Comparison of ENCODE assay signal across 17 cellular contexts in genomic region chr1:6507461-6507911, GRCh38. TPM values are rescaled to one million over a fixed set of nuclear protein-coding genes. Genes with fewer than 3 reads are reported as not detected.
DNase-seq lines count a peak whose midpoint lies in the region; FAIRE-seq and TF ChIP-seq lines count a peak whose summit lies in the region.
"Had no signal": no experiment of that assay in that cellular context is flagged by ENCODE, and none has a peak within 500 bp of the region (broad histone marks: within the 10 kb centered on the region; RNA-seq: fewer than 3 reads in every experiment).

No MANE protein-coding gene starts in this region.

- H3K27me3 ChIP-seq in breast epithelium, result no peaks in the 10 kb centered on the region
- H3K27me3 ChIP-seq in mammary epithelial cell (ENCODE audit: insufficient read depth, low read length), result no peaks in the 10 kb centered on the region

- H3K27me3 Mint-ChIP-seq in Calu3 (ENCODE audit: unreplicated experiment), result peaks cover 22% of the 10 kb centered on the region

- peaks cover 5% of the 10 kb centered on the region for H3K36me3 Mint-ChIP-seq in Calu3 (ENCODE audit: insufficient read depth, unreplicated experiment)
- H3K36me3 Mint-ChIP-seq: CD4-positive, CD25-positive, alpha-beta regulatory T cell had no signal

- H4K20me1 ChIP-seq in mammary epithelial cell (ENCODE audit: insufficient read depth, low read length), result no peaks in the 10 kb centered on the region

- BruUV-seq in mammary epithelial cell (replicated peaks; lab: Mats Ljungman, UMichigan) (no TSS peak), Calu3 (replicated peaks; lab: Mats Ljungman, UMichigan) (no TSS peak)

- TF ChIP-seq POLR2A in breast epithelium (IDR thresholded peaks at IDR 0.05), result no peak
- TF ChIP-seq POLR2A in GM12892 (IDR thresholded peaks at IDR 0.05; ENCODE audit: low read depth, low read length), result no peak

- H3K36me3 ChIP-seq in breast epithelium (no peaks in the 10 kb centered on the region), mammary epithelial cell (ENCODE audit: insufficient read depth, low read length) (no peaks in the 10 kb centered on the region)

- WGBS in mammary epithelial cell (ENCODE audit: low coverage, missing lambda C conversion rate), result 32% methylated on average over 11 of the region's 12 CpGs

- H2AFZ ChIP-seq in mammary epithelial cell (ENCODE audit: low read depth, low read length), result no peak overlapping the region

- no peak for DNase-seq in breast epithelium (ENCODE audit: low spot score in 2 of 2)
- DNase-seq in mammary epithelial cell, result no peak
- peak; percentile 84 for DNase-seq in NCI-H446 treated with DMSO at 0.1 percent for 48 hours (lab: John Stamatoyannopoulos, UW)
- peak; percentile 27 for DNase-seq in fibroblast of gingiva (ENCODE audit: low read depth)
- no peak for DNase-seq in activated CD8-positive, alpha-beta memory T cell treated with anti-CD3 and anti-CD28 coated beads, Interleukin-2, amount 50 U/mL, for 4 hours
- DNase-seq in Calu3, result no peak
- DNase-seq in GM12892 (ENCODE audit: insufficient read length), result no peak
- DNase-seq: CD4-positive, CD25-positive, alpha-beta regulatory T cell; H9; NCI-H1436 treated with DMSO at 0.1 percent for 48 hours; NCI-H2081; NCI-H526; NK-92 treated with Interleukin-12 subunit alpha and Interleukin-12 subunit beta, amount 100 ng/mL, for 24 hours had no signal

- H3K4me3 ChIP-seq in breast epithelium (no peak overlapping the region), mammary epithelial cell (replicated peaks in 1 of 3; ENCODE audit: insufficient read depth in 1 of 3, low read depth in 2 of 3, low read length in 3 of 3) (no peak overlapping the region)

- in situ Hi-C loops in mammary epithelial cell (cut with MboI; ENCODE audit: low sequenced_read_pairs in 2 of 2), result no loop called here

- H3K4me2 ChIP-seq in mammary epithelial cell (ENCODE audit: insufficient read depth, low read depth, low read length), result no peak overlapping the region

- H3K79me2 ChIP-seq in mammary epithelial cell (ENCODE audit: insufficient read depth, low read length), result no peaks in the 10 kb centered on the region

- no peak for FAIRE-seq in GM12892 (lab: Jason Lieb, UNC)
- FAIRE-seq: A204.1, HTR-8/SVneo had no signal

- H3K4me1 ChIP-seq in breast epithelium, result peaks cover 0 to 8% of the 10 kb centered on the region in 2 donors
- no peaks in the 10 kb centered on the region for H3K4me1 ChIP-seq in mammary epithelial cell (ENCODE audit: insufficient read depth, low read length)

- H3K27ac Mint-ChIP-seq in Calu3 (ENCODE audit: unreplicated experiment), result no peak overlapping the region
- H3K27ac Mint-ChIP-seq: CD4-positive, CD25-positive, alpha-beta regulatory T cell had no signal

- dilution Hi-C loops in mammary epithelial cell (cut with HindIII; ENCODE audit: low sequenced_read_pairs), result no loop called here

- CTCF ChIA-PET in mammary epithelial cell (lab: Charles Lee; ENCODE audit: low non-redundant PET) (no interaction called here), Calu3 (lab: Charles Lee) (interaction anchor here (0.5 kb wide), 1 partner anchor 10 kb away, joined by 4 read pairs; no protein-coding TSS in a partner anchor)

- intact Hi-C loops in breast epithelium (cut with DNase I; ENCODE audit: low total_unique reads) (no loop called here), mammary epithelial cell (cut with micrococcal nuclease) (no loop called here), Calu3 (cut with micrococcal nuclease; ENCODE audit: unreplicated experiment) (no loop called here)

- H3K27ac ChIP-seq in breast epithelium (peak overlapping the region; percentile 3 to 48), mammary epithelial cell (ENCODE audit: insufficient read depth, low read depth, low read length) (no peak overlapping the region), temporal lobe (ENCODE audit: low read depth, low read length) (peak overlapping the region; percentile 27)

- H3K4me3 Mint-ChIP-seq in Calu3 (ENCODE audit: low read depth, unreplicated experiment), result no peak overlapping the region
- H3K4me3 Mint-ChIP-seq: CD4-positive, CD25-positive, alpha-beta regulatory T cell; H9 had no signal

- no peak for TF ChIP-seq CTCF in breast epithelium (IDR thresholded peaks at IDR 0.05)
- no peak for TF ChIP-seq CTCF in mammary epithelial cell (conservative IDR thresholded peaks at IDR 0.05 in 1 of 2, IDR thresholded peaks at IDR 0.05 in 1 of 2; ENCODE audit: extremely low read depth in 1 of 2, insufficient read depth in 1 of 2, low read depth in 1 of 2, low read length in 2 of 2)
- TF ChIP-seq CTCF in Calu3 (IDR thresholded peaks at IDR 0.05; ENCODE audit: unreplicated experiment), result no peak

- H3K9me3 ChIP-seq in breast epithelium, result no peaks in the 10 kb centered on the region
- no peaks in the 10 kb centered on the region for H3K9me3 ChIP-seq in mammary epithelial cell (replicated peaks; ENCODE audit: insufficient read depth, low read length)

- no peak overlapping the region for H3K9ac ChIP-seq in mammary epithelial cell (ENCODE audit: insufficient read depth, low read length)

- H3K9me3 Mint-ChIP-seq in Calu3 (ENCODE audit: low read depth, unreplicated experiment), result no peaks in the 10 kb centered on the region
- H3K9me3 Mint-ChIP-seq: CD4-positive, CD25-positive, alpha-beta regulatory T cell; H9 had no signal

- H3K4me1 Mint-ChIP-seq in Calu3 (ENCODE audit: low read depth, unreplicated experiment), result no peaks in the 10 kb centered on the region
- H3K4me1 Mint-ChIP-seq: CD4-positive, CD25-positive, alpha-beta regulatory T cell had no signal

RNA-seq across cellular contexts. Expression of gene PLEKHG5, which starts 16.0 kb away (rescaled TPM):
- total RNA-seq in breast epithelium (10 to 100 TPM in 2 of 3 donors, 1 to 10 TPM in 1; 7.0 to 12.0 (median 11.8) TPM), mammary epithelial cell (10 to 100 TPM; 19.0 to 88.8 TPM), temporal lobe (20.7 TPM), Calu3 (2022) (5.1 and 7.8 TPM in 2 replicates)
- 25.3 TPM for polyA plus RNA-seq in mammary epithelial cell
- 20.3 TPM for polyA minus RNA-seq in mammary epithelial cell
- 0.11 TPM for polyA plus RNA-seq in GM12892 (2012; ENCODE audit: missing spikeins)

RNA-seq across cellular contexts. Expression of gene TNFRSF25, which starts 41.5 kb away (rescaled TPM):
- total RNA-seq in breast epithelium, result 10 to 100 TPM in 2 of 3 donors, 1 to 10 TPM in 1; 3.8 to 13.1 (median 12.4) TPM
- total RNA-seq in mammary epithelial cell, result 10 to 100 TPM in 1 of 2 donors, 1 to 10 TPM in 1; 6.7 to 60.9 TPM
- 21.0 TPM for polyA plus RNA-seq in mammary epithelial cell
- 5.8 TPM for polyA minus RNA-seq in mammary epithelial cell
- total RNA-seq in temporal lobe, result 10.6 TPM
- 6.4 and 10.1 TPM in 2 replicates for total RNA-seq in Calu3 (2022)
- polyA plus RNA-seq in GM12892 (2012; ENCODE audit: missing spikeins), result not detected

RNA-seq across cellular contexts. Expression of gene NOL9, which starts 46.8 kb away (rescaled TPM):
- total RNA-seq in breast epithelium (10 to 100 TPM; 14.7 to 29.6 (median 25.2) TPM), mammary epithelial cell (10 to 100 TPM; 25.5 to 36.4 TPM), temporal lobe (28.3 TPM), Calu3 (2022) (27.2 and 30.4 TPM in 2 replicates)
- polyA plus RNA-seq in mammary epithelial cell, result 16.0 TPM
- polyA minus RNA-seq in mammary epithelial cell, result 39.8 TPM
- polyA plus RNA-seq in GM12892 (2012; ENCODE audit: missing spikeins), result 13.4 TPM

RNA-seq across cellular contexts. Expression of gene TAS1R1, which starts 47.6 kb away (rescaled TPM):
- total RNA-seq in breast epithelium, result under 1 TPM in 1 of 3 donors, not detected in 2; 0.16 TPM
- total RNA-seq in mammary epithelial cell, result under 1 TPM in 1 of 2 donors, not detected in 1; 0.09 TPM
- 0.05 TPM for polyA plus RNA-seq in mammary epithelial cell
- polyA minus RNA-seq in mammary epithelial cell, result not detected
- total RNA-seq in temporal lobe, result not detected
- total RNA-seq in Calu3 (2022), result not detected in 2 replicates
- 0.28 TPM for polyA plus RNA-seq in GM12892 (2012; ENCODE audit: missing spikeins)
- total RNA-seq: CD4-positive, CD25-positive, alpha-beta regulatory T cell; H9; SK-MEL-5 had no signal

Comparison
In these comparisons a context has a peak if more than half of its experiments do, and no peak if none do; other contexts are left out.
1. DNase-seq: peak in NCI-H446 treated with DMSO at 0.1 percent for 48 hours (single experiment) and fibroblast of gingiva (single experiment); none in breast epithelium (0 of 2), mammary epithelial cell (single experiment), activated CD8-positive, alpha-beta memory T cell treated with anti-CD3 and anti-CD28 coated beads, Interleukin-2, amount 50 U/mL, for 4 hours (single experiment), Calu3 (single experiment) and GM12892 (single experiment).